ENCODE assay signal across 18 cellular contexts in the genomic region with DNA sequence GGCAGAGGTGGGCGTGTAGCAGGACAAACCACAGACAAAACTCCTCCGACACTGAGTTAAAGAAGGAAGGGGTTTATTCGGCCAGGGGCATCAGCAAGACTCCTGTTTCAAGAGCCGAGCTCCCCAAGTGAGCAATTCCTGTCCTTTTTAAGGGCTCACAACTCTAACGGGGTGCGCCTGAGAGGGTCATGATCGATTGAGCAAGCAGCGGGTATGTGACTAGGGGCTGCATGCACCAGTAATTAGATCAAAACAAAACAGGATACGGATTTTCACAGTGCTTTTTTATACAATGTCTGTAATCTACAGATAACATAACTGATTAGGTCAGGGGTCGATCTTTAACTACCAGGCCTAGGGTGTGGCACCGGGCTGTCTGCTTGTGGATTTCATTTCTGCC. TPM values are rescaled to one million over a fixed set of nuclear protein-coding genes. Genes with fewer than 3 reads are reported as not detected.
"Had no signal": no experiment of that assay in that cellular context is flagged by ENCODE, and none has a peak within 500 bp of the region (broad histone marks: within the 10 kb centered on the region; RNA-seq: fewer than 3 reads in every experiment).

No MANE protein-coding gene starts in this region.

RNA-seq across cellular contexts. Expression of gene MS4A2, which starts 12.9 kb away (rescaled TPM):
- total RNA-seq: activated CD4-positive, alpha-beta memory T cell treated with anti-CD3 and anti-CD28 coated beads for 36 hours; activated CD4-positive, alpha-beta T cell treated with anti-CD3 and anti-CD28 coated beads, Interleukin-2, amount 10 ng/mL, durations not matched to agents 24 days and 14 days; activated CD8-positive, alpha-beta memory T cell treated with anti-CD3 and anti-CD28 coated beads for 36 hours; activated CD8-positive, alpha-beta T cell treated with anti-CD3 and anti-CD28 coated beads for 36 hours; activated naive CD4-positive, alpha-beta T cell treated with anti-CD3 and anti-CD28 coated beads for 36 hours; activated naive CD4-positive, alpha-beta T cell treated with anti-CD3 and anti-CD28 coated beads, Interleukin-2, amount 50 U/mL, for 72 hours; activated naive CD8-positive, alpha-beta T cell treated with anti-CD3 and anti-CD28 coated beads for 36 hours; activated T-cell treated with anti-CD3 and anti-CD28 coated beads, Interleukin-2, amount 50 U/mL, for 4 hours; activated T-cell treated with anti-CD3 and anti-CD28 coated beads, Interleukin-2, amount 50 U/mL, for 72 hours; activated T-helper 1 cell treated with anti-CD3 and anti-CD28 coated beads, Interleukin-12 subunit alpha, Interleukin-12 subunit beta, Interleukin-2, Interleukin-4 antibody, amounts not matched to agents 30 ng/mL and 10 ng/mL and 1 ng/mL, durations not matched to agents 14 hours and 24 hours and 36 hours; activated T-helper 17 cell treated with anti-CD3 and anti-CD28 coated beads, Interleukin-2, amount 50 U/mL, for 72 hours; astrocyte; cerebellum; WTC11 had no signal

RNA-seq across cellular contexts. Expression of gene MS4A3, which starts 44.9 kb away (rescaled TPM):
- total RNA-seq: activated CD4-positive, alpha-beta memory T cell treated with anti-CD3 and anti-CD28 coated beads for 36 hours; activated CD4-positive, alpha-beta T cell treated with anti-CD3 and anti-CD28 coated beads, Interleukin-2, amount 10 ng/mL, durations not matched to agents 24 days and 14 days; activated CD8-positive, alpha-beta memory T cell treated with anti-CD3 and anti-CD28 coated beads for 36 hours; activated CD8-positive, alpha-beta T cell treated with anti-CD3 and anti-CD28 coated beads for 36 hours; activated naive CD4-positive, alpha-beta T cell treated with anti-CD3 and anti-CD28 coated beads for 36 hours; activated naive CD4-positive, alpha-beta T cell treated with anti-CD3 and anti-CD28 coated beads, Interleukin-2, amount 50 U/mL, for 72 hours; activated naive CD8-positive, alpha-beta T cell treated with anti-CD3 and anti-CD28 coated beads for 36 hours; activated T-cell treated with anti-CD3 and anti-CD28 coated beads, Interleukin-2, amount 50 U/mL, for 4 hours; activated T-cell treated with anti-CD3 and anti-CD28 coated beads, Interleukin-2, amount 50 U/mL, for 72 hours; activated T-helper 1 cell treated with anti-CD3 and anti-CD28 coated beads, Interleukin-12 subunit alpha, Interleukin-12 subunit beta, Interleukin-2, Interleukin-4 antibody, amounts not matched to agents 30 ng/mL and 10 ng/mL and 1 ng/mL, durations not matched to agents 14 hours and 24 hours and 36 hours; activated T-helper 17 cell treated with anti-CD3 and anti-CD28 coated beads, Interleukin-2, amount 50 U/mL, for 72 hours; adrenal gland; aorta; astrocyte; body of pancreas; breast epithelium; WTC11 had no signal
- polyA plus RNA-seq: adrenal gland, aorta had no signal
